ENCODE assay signal across 13 cellular contexts in genomic region chr1:66353207-66353606, GRCh38.
DNase-seq lines count a peak whose midpoint lies in the region; ATAC-seq, FAIRE-seq and TF ChIP-seq lines count a peak whose summit lies in the region.
"Had no signal": no experiment of that assay in that cellular context is flagged by ENCODE, and none has a peak within 500 bp of the region (broad histone marks: within the 10 kb centered on the region; RNA-seq: fewer than 3 reads in every experiment).

No MANE protein-coding gene starts in this region.

- H3F3A ChIP-seq in PC-9 (ENCODE audit: insufficient read depth, low read depth) = no peaks in the 10 kb centered on the region

- H3K27ac Mint-ChIP-seq in CD4-positive, alpha-beta T cell = peak overlapping the region; percentile 87
- H3K27ac Mint-ChIP-seq in IgD-negative memory B cell = peak overlapping the region; percentile 18 to 96 (median 87)
- peak overlapping the region; percentile 84 to 95 (median 92) for H3K27ac Mint-ChIP-seq in nephron

- H3K9me3 ChIP-seq in CD4-positive, alpha-beta T cell (ENCODE audit: control insufficient read depth, low read length) = no peaks in the 10 kb centered on the region
- no peaks in the 10 kb centered on the region for H3K9me3 ChIP-seq in right lobe of liver
- no peaks in the 10 kb centered on the region for H3K9me3 ChIP-seq in PC-9 (ENCODE audit: insufficient read depth, low read depth)
- H3K9me3 ChIP-seq: colonic mucosa, spleen had no signal

- TF ChIP-seq CTCF in CD4-positive, alpha-beta T cell (IDR thresholded peaks at IDR 0.05) = no peak
- TF ChIP-seq CTCF in nephron (IDR thresholded peaks at IDR 0.05; ENCODE audit: unreplicated experiment in 3 of 3) (no peak), right lobe of liver (IDR thresholded peaks at IDR 0.05) (no peak), D721Med (IDR thresholded peaks at IDR 0.05; ENCODE audit: insufficient read depth, missing control alignments) (no peak), PC-9 (conservative IDR thresholded peaks at IDR 0.05) (no peak)

- no peak for DNase-seq in CD4-positive, alpha-beta T cell
- DNase-seq in ecto neural progenitor cell (ENCODE audit: low spot score) (peak; percentile 60), right lobe of liver (no peak), dedifferentiated amniotic fluid mesenchymal stem cell (ENCODE audit: extremely low spot score) (no peak), D721Med (ENCODE audit: insufficient read length, low spot score) (no peak), PC-9 (no peak)
- DNase-seq: colonic mucosa; NCI-H1048; PC-3; spleen; stimulated activated naive CD4-positive, alpha-beta T cell treated with Interleukin-2 at 50 U/mL for 16 hours had no signal

- no peak overlapping the region for H3K4me2 ChIP-seq in PC-9

- H3K27ac ChIP-seq in CD4-positive, alpha-beta T cell (ENCODE audit: low read depth, low read length) = no peak overlapping the region
- H3K27ac ChIP-seq in right lobe of liver (no peak overlapping the region), PC-9 (no peak overlapping the region)
- H3K27ac ChIP-seq: colonic mucosa had no signal

- ATAC-seq in CD4-positive, alpha-beta T cell (ENCODE audit: poor library complexity) = no peak
- ATAC-seq in right lobe of liver = no peak
- ATAC-seq: PC-3 had no signal

- peaks cover 53% of the 10 kb centered on the region for H3K36me3 Mint-ChIP-seq in CD4-positive, alpha-beta T cell (ENCODE audit: low read depth)
- H3K36me3 Mint-ChIP-seq in IgD-negative memory B cell (peaks cover 24% of the 10 kb centered on the region), nephron (ENCODE audit: low read depth) (no peaks in the 10 kb centered on the region)

- H3K4me3 ChIP-seq in right lobe of liver (no peak overlapping the region), PC-9 (no peak overlapping the region)
- H3K4me3 ChIP-seq: colonic mucosa, spleen had no signal

- H3K9me3 Mint-ChIP-seq in CD4-positive, alpha-beta T cell = no peaks in the 10 kb centered on the region
- H3K9me3 Mint-ChIP-seq in IgD-negative memory B cell = peaks cover 0 to 4% (median 2%) of the 10 kb centered on the region in 3 donors
- no peaks in the 10 kb centered on the region for H3K9me3 Mint-ChIP-seq in nephron

- intact Hi-C loops in CD4-positive, alpha-beta T cell (cut with DNase I, micrococcal nuclease) = loop anchor here in 1 of 2 experiments (5.0 kb wide), 2 partner anchors 71 to 94 kb away; no protein-coding TSS in a partner anchor
- intact Hi-C loops in right lobe of liver (cut with DNase I) = no loop called here
- intact Hi-C loops in PC-9 (cut with micrococcal nuclease; ENCODE audit: unreplicated experiment) = no loop called here

- 63% methylated on average over 4 of the region's 4 CpGs for WGBS in right lobe of liver (ENCODE audit: insufficient coverage, low coverage, low lambda C conversion rate, missing lambda C conversion rate)

- no peak overlapping the region for H3K4me3 Mint-ChIP-seq in CD4-positive, alpha-beta T cell
- H3K4me3 Mint-ChIP-seq in IgD-negative memory B cell (peak overlapping the region in 3 of 4 donors; percentile 6 to 59 (median 30)), nephron (peak overlapping the region; percentile 26 to 59 (median 57))

- TF ChIP-seq POLR2A in right lobe of liver (IDR thresholded peaks at IDR 0.05) = no peak

- no TSS peak for BruUV-seq in PC-9 (replicated peaks; lab: Mats Ljungman, UMichigan)

- H3K27me3 ChIP-seq in CD4-positive, alpha-beta T cell (ENCODE audit: control insufficient read depth, insufficient read depth, low read length) = no peaks in the 10 kb centered on the region
- H3K27me3 ChIP-seq in right lobe of liver (no peaks in the 10 kb centered on the region), PC-9 (ENCODE audit: insufficient read depth, low read depth) (no peaks in the 10 kb centered on the region)
- H3K27me3 ChIP-seq: colonic mucosa, spleen had no signal

- H3K9me2 ChIP-seq in PC-9 (ENCODE audit: insufficient read depth) = no peaks in the 10 kb centered on the region

- H3K79me2 ChIP-seq in PC-9 (ENCODE audit: low read depth) = no peaks in the 10 kb centered on the region

- no peaks in the 10 kb centered on the region for H3K27me3 Mint-ChIP-seq in CD4-positive, alpha-beta T cell
- no peaks in the 10 kb centered on the region for H3K27me3 Mint-ChIP-seq in IgD-negative memory B cell
- H3K27me3 Mint-ChIP-seq in nephron (ENCODE audit: low read depth) = no peaks in the 10 kb centered on the region

- POLR2A ChIA-PET in CD4-positive, alpha-beta T cell (lab: Charles Lee) = interaction anchor here (1.4 to 11.9 kb wide), 3 partner anchors 9 to 20 kb away, joined by 3 to 167 read pairs (median 5); no protein-coding TSS in a partner anchor
- POLR2A ChIA-PET in PC-9 (lab: Charles Lee; ENCODE audit: unreplicated experiment) = interaction anchor here (0.7 kb wide), 1 partner anchor 299 kb away, joined by 3 read pairs; no protein-coding TSS in a partner anchor

- no peaks in the 10 kb centered on the region for H4K20me1 ChIP-seq in PC-9 (ENCODE audit: insufficient read depth)

- no peak overlapping the region for H2AFZ ChIP-seq in PC-9

- no peaks in the 10 kb centered on the region for H3K36me3 ChIP-seq in right lobe of liver
- no peaks in the 10 kb centered on the region for H3K36me3 ChIP-seq in PC-9 (ENCODE audit: low read depth)
- H3K36me3 ChIP-seq: colonic mucosa had no signal

- H3K4me1 ChIP-seq in right lobe of liver (peaks cover 0 to 12% (median 0%) of the 10 kb centered on the region in 4 donors), PC-9 (replicated peaks; ENCODE audit: insufficient read depth) (no peaks in the 10 kb centered on the region)
- H3K4me1 ChIP-seq: colonic mucosa had no signal

- peaks cover 96% of the 10 kb centered on the region for H3K4me1 Mint-ChIP-seq in CD4-positive, alpha-beta T cell (ENCODE audit: low read depth)
- H3K4me1 Mint-ChIP-seq in IgD-negative memory B cell (peaks cover 60 to 83% (median 68%) of the 10 kb centered on the region in 3 donors), nephron (peaks cover 57% of the 10 kb centered on the region)

- CTCF ChIA-PET in CD4-positive, alpha-beta T cell (lab: Charles Lee) = interaction anchor here (1.5 to 2.3 kb wide), 4 partner anchors 11 to 93 kb away, joined by 6 to 9 read pairs (median 6); no protein-coding TSS in a partner anchor
- CTCF ChIA-PET in PC-9 (lab: Charles Lee) = no interaction called here

- no peak for FAIRE-seq in D721Med (lab: Jason Lieb, UNC)
